ENCODE assay signal across 20 cellular contexts in genomic region chr3:41210966-41211365, GRCh38. TPM values are rescaled to one million over a fixed set of nuclear protein-coding genes. Genes with fewer than 3 reads are reported as not detected.
DNase-seq lines count a peak whose midpoint lies in the region; ATAC-seq and TF ChIP-seq lines count a peak whose summit lies in the region.
"Had no signal": no experiment of that assay in that cellular context is flagged by ENCODE, and none has a peak within 500 bp of the region (broad histone marks: within the 10 kb centered on the region; RNA-seq: fewer than 3 reads in every experiment).

No MANE protein-coding gene starts in this region.

- H3K9ac ChIP-seq in trophoblast cell (ENCODE audit: low read length), result no peak overlapping the region
- H3K9ac ChIP-seq: BLaER1 had no signal

- TF ChIP-seq CTCF in natural killer cell (IDR thresholded peaks at IDR 0.05) (no peak), Calu3 (IDR thresholded peaks at IDR 0.05; ENCODE audit: unreplicated experiment) (no peak)

- H2AFZ ChIP-seq in trophoblast cell (ENCODE audit: insufficient read depth, low read length, poor library complexity), result no peak overlapping the region

- no peak for DNase-seq in activated CD4-positive, alpha-beta T cell treated with anti-CD3 and anti-CD28 coated beads for 36 hours
- DNase-seq in activated CD4-positive, alpha-beta T cell treated with anti-CD3 and anti-CD28 coated beads for 48 hours, result no peak
- no peak for DNase-seq in natural killer cell
- no peak for DNase-seq in natural killer cell treated with Interleukin-12 subunit alpha and Interleukin-12 subunit beta and Interleukin-15 and Interleukin-18, amount 100 ng/mL, for 72 hours (ENCODE audit: low spot score)
- DNase-seq in effector memory CD8-positive, alpha-beta T cell, result no peak
- DNase-seq in trophoblast cell, result no peak
- no peak for DNase-seq in AG20443 (ENCODE audit: low spot score)
- DNase-seq in Calu3, result no peak
- DNase-seq: BE2C; C1 segment of cervical spinal cord; CD4-positive, alpha-beta memory T cell; CD4-positive, CD25-positive, alpha-beta regulatory T cell; CD8-positive, alpha-beta memory T cell; COR-L47; DMS79 treated with DMSO at 0.1 percent for 48 hours; GF-D8 had no signal

- CTCF ChIA-PET in activated CD4-positive, alpha-beta T cell treated with anti-CD3 and anti-CD28 coated beads for 36 hours (lab: Charles Lee), result interaction anchor here (1.0 kb wide), 1 partner anchor 11 kb away, joined by 3 read pairs; no protein-coding TSS in a partner anchor
- CTCF ChIA-PET in Calu3 (lab: Charles Lee), result no interaction called here

- no peaks in the 10 kb centered on the region for H3K27me3 Mint-ChIP-seq in activated CD4-positive, alpha-beta T cell treated with anti-CD3 and anti-CD28 coated beads for 36 hours
- H3K27me3 Mint-ChIP-seq in natural killer cell (ENCODE audit: low read depth in 2 of 2) (no peaks in the 10 kb centered on the region), Calu3 (ENCODE audit: unreplicated experiment) (no peaks in the 10 kb centered on the region)
- no peaks in the 10 kb centered on the region for H3K27me3 Mint-ChIP-seq in natural killer cell treated with Interleukin-12 subunit alpha and Interleukin-12 subunit beta and Interleukin-15 and Interleukin-18, amount 100 ng/mL, for 72 hours
- H3K27me3 Mint-ChIP-seq in effector memory CD8-positive, alpha-beta T cell, result no peaks in the 10 kb centered on the region
- H3K27me3 Mint-ChIP-seq: CD4-positive, alpha-beta memory T cell; CD4-positive, CD25-positive, alpha-beta regulatory T cell; CD8-positive, alpha-beta memory T cell had no signal

- no peak overlapping the region for H3K27ac ChIP-seq in trophoblast cell (ENCODE audit: low read depth, low read length)
- H3K27ac ChIP-seq: 22Rv1, A549, BLaER1 had no signal

- peaks cover 17% of the 10 kb centered on the region for H3K79me2 ChIP-seq in trophoblast cell (ENCODE audit: control insufficient read depth, insufficient read depth, low read length, poor library complexity)

- peaks cover 81% of the 10 kb centered on the region for H3K4me1 Mint-ChIP-seq in activated CD4-positive, alpha-beta T cell treated with anti-CD3 and anti-CD28 coated beads for 36 hours
- peaks cover 82 to 83% of the 10 kb centered on the region in 2 donors for H3K4me1 Mint-ChIP-seq in natural killer cell
- peaks cover 71 to 75% of the 10 kb centered on the region in 2 donors for H3K4me1 Mint-ChIP-seq in natural killer cell treated with Interleukin-12 subunit alpha and Interleukin-12 subunit beta and Interleukin-15 and Interleukin-18, amount 100 ng/mL, for 72 hours (ENCODE audit: low read depth in 2 of 2)
- peaks cover 62 to 81% of the 10 kb centered on the region in 2 donors for H3K4me1 Mint-ChIP-seq in effector memory CD8-positive, alpha-beta T cell (ENCODE audit: low read depth in 2 of 2)
- peaks cover 58% of the 10 kb centered on the region for H3K4me1 Mint-ChIP-seq in Calu3 (ENCODE audit: low read depth, unreplicated experiment)

- peaks cover 4 to 7% of the 10 kb centered on the region in 2 experiments for H3K36me3 ChIP-seq in trophoblast cell (ENCODE audit: control insufficient read depth in 1 of 2, insufficient read depth in 2 of 2, low read length in 2 of 2)
- H3K36me3 ChIP-seq: BE2C had no signal

- H2BK5ac ChIP-seq in trophoblast cell (ENCODE audit: low read depth, low read length, poor library complexity), result no peak overlapping the region

- no peaks in the 10 kb centered on the region for H3K9me3 ChIP-seq in trophoblast cell (ENCODE audit: insufficient read depth, low read depth, low read length)
- H3K9me3 ChIP-seq: A549, BE2C had no signal

- no peak overlapping the region for H3K4me2 ChIP-seq in trophoblast cell (ENCODE audit: low read length)
- H3K4me2 ChIP-seq: A549, BLaER1 had no signal

- WGBS in trophoblast cell (ENCODE audit: extremely low coverage, insufficient coverage, insufficient read length), result no CpG with 5 or more reads among the region's 5 CpGs

- H3K4me3 ChIP-seq in trophoblast cell (ENCODE audit: low read depth, low read length), result no peak overlapping the region
- H3K4me3 ChIP-seq: A549, BLaER1 had no signal

- no peak overlapping the region for H2AK5ac ChIP-seq in trophoblast cell (ENCODE audit: low read length)

- H3K4me3 Mint-ChIP-seq in activated CD4-positive, alpha-beta T cell treated with anti-CD3 and anti-CD28 coated beads for 36 hours, result no peak overlapping the region
- H3K4me3 Mint-ChIP-seq in natural killer cell, result no peak overlapping the region
- H3K4me3 Mint-ChIP-seq in natural killer cell treated with Interleukin-12 subunit alpha and Interleukin-12 subunit beta and Interleukin-15 and Interleukin-18, amount 100 ng/mL, for 72 hours, result no peak overlapping the region
- peak overlapping the region in 1 of 2 donors; percentile 50 for H3K4me3 Mint-ChIP-seq in effector memory CD8-positive, alpha-beta T cell
- no peak overlapping the region for H3K4me3 Mint-ChIP-seq in Calu3 (ENCODE audit: low read depth, unreplicated experiment)
- H3K4me3 Mint-ChIP-seq: CD14-positive monocyte had no signal

- H2BK120ac ChIP-seq in trophoblast cell (ENCODE audit: insufficient read depth, low read length, poor library complexity), result no peak overlapping the region

- H2BK12ac ChIP-seq in trophoblast cell (ENCODE audit: low read length), result no peak overlapping the region

- no TSS peak for BruUV-seq in Calu3 (replicated peaks; lab: Mats Ljungman, UMichigan)

- ATAC-seq in activated CD4-positive, alpha-beta T cell treated with anti-CD3 and anti-CD28 coated beads for 36 hours, result no peak
- peak; percentile 31 to 70 (median 53) for ATAC-seq in natural killer cell
- ATAC-seq in natural killer cell treated with Interleukin-12 subunit alpha and Interleukin-12 subunit beta and Interleukin-15 and Interleukin-18, amount 100 ng/mL, for 72 hours, result no peak
- peak; percentile 29 for ATAC-seq in effector memory CD8-positive, alpha-beta T cell (replicated peaks)
- ATAC-seq: A549 had no signal

- intact Hi-C loops in activated CD4-positive, alpha-beta T cell treated with anti-CD3 and anti-CD28 coated beads for 36 hours (cut with DNase I, micrococcal nuclease), result no loop called here
- intact Hi-C loops in natural killer cell (cut with micrococcal nuclease), result no loop called here
- intact Hi-C loops in Calu3 (cut with micrococcal nuclease; ENCODE audit: unreplicated experiment), result no loop called here

- H3K79me1 ChIP-seq in trophoblast cell (ENCODE audit: low read length), result no peaks in the 10 kb centered on the region

- no peak overlapping the region for H3K14ac ChIP-seq in trophoblast cell (ENCODE audit: low read length)

- H3K18ac ChIP-seq in trophoblast cell (ENCODE audit: low read length), result no peak overlapping the region

- POLR2A ChIA-PET in activated CD4-positive, alpha-beta T cell treated with anti-CD3 and anti-CD28 coated beads for 36 hours (lab: Charles Lee), result no interaction called here

- H3K4ac ChIP-seq in trophoblast cell (ENCODE audit: low read depth, low read length), result peak overlapping the region; percentile 98

- H4K12ac ChIP-seq in trophoblast cell (ENCODE audit: low read depth, low read length), result no peak overlapping the region

- H3K4me1 ChIP-seq in trophoblast cell (ENCODE audit: control insufficient read depth in 1 of 2, insufficient read depth in 2 of 2, low read length in 2 of 2), result peaks cover 3 to 10% of the 10 kb centered on the region in 2 experiments

- H3K27me3 ChIP-seq in trophoblast cell (ENCODE audit: insufficient read depth, low read length), result no peaks in the 10 kb centered on the region
- H3K27me3 ChIP-seq: BE2C, BLaER1 had no signal

- no peaks in the 10 kb centered on the region for H3K9me3 Mint-ChIP-seq in activated CD4-positive, alpha-beta T cell treated with anti-CD3 and anti-CD28 coated beads for 36 hours (ENCODE audit: low read depth)
- H3K9me3 Mint-ChIP-seq in natural killer cell (no peaks in the 10 kb centered on the region), Calu3 (ENCODE audit: low read depth, unreplicated experiment) (peaks cover 5% of the 10 kb centered on the region)
- H3K9me3 Mint-ChIP-seq in natural killer cell treated with Interleukin-12 subunit alpha and Interleukin-12 subunit beta and Interleukin-15 and Interleukin-18, amount 100 ng/mL, for 72 hours, result no peaks in the 10 kb centered on the region
- H3K9me3 Mint-ChIP-seq in effector memory CD8-positive, alpha-beta T cell, result no peaks in the 10 kb centered on the region
- H3K9me3 Mint-ChIP-seq: CD8-positive, alpha-beta memory T cell had no signal

- H4K8ac ChIP-seq in trophoblast cell (ENCODE audit: low read depth, low read length), result no peak overlapping the region

- peaks cover 35% of the 10 kb centered on the region for H3K36me3 Mint-ChIP-seq in activated CD4-positive, alpha-beta T cell treated with anti-CD3 and anti-CD28 coated beads for 36 hours (ENCODE audit: low read depth)
- no peaks in the 10 kb centered on the region for H3K36me3 Mint-ChIP-seq in natural killer cell
- no peaks in the 10 kb centered on the region for H3K36me3 Mint-ChIP-seq in natural killer cell treated with Interleukin-12 subunit alpha and Interleukin-12 subunit beta and Interleukin-15 and Interleukin-18, amount 100 ng/mL, for 72 hours
- peaks cover 9% of the 10 kb centered on the region for H3K36me3 Mint-ChIP-seq in effector memory CD8-positive, alpha-beta T cell (ENCODE audit: insufficient read depth)
- no peaks in the 10 kb centered on the region for H3K36me3 Mint-ChIP-seq in Calu3 (ENCODE audit: insufficient read depth, unreplicated experiment)

- H3K23ac ChIP-seq in trophoblast cell (ENCODE audit: low read length), result no peak overlapping the region

- no peak overlapping the region for H4K91ac ChIP-seq in trophoblast cell (ENCODE audit: low read depth, low read length)

- peak overlapping the region; percentile 40 for H3K27ac Mint-ChIP-seq in activated CD4-positive, alpha-beta T cell treated with anti-CD3 and anti-CD28 coated beads for 36 hours
- H3K27ac Mint-ChIP-seq in natural killer cell (peak overlapping the region; percentile 60 to 72), Calu3 (ENCODE audit: unreplicated experiment) (no peak overlapping the region)
- no peak overlapping the region for H3K27ac Mint-ChIP-seq in natural killer cell treated with Interleukin-12 subunit alpha and Interleukin-12 subunit beta and Interleukin-15 and Interleukin-18, amount 100 ng/mL, for 72 hours
- no peak overlapping the region for H3K27ac Mint-ChIP-seq in effector memory CD8-positive, alpha-beta T cell
- H3K27ac Mint-ChIP-seq: CD14-positive monocyte; CD4-positive, CD25-positive, alpha-beta regulatory T cell had no signal

RNA-seq across cellular contexts. Expression of gene CTNNB1, which starts 11.7 kb away (rescaled TPM):
- total RNA-seq in activated CD4-positive, alpha-beta T cell treated with anti-CD3 and anti-CD28 coated beads for 36 hours, result 100 to 1,000 TPM; 114 to 158 TPM
- total RNA-seq in natural killer cell (100 to 1,000 TPM; 213 to 258 (median 230) TPM), Calu3 (2022) (252 and 258 TPM in 2 replicates)
- 100 to 1,000 TPM; 140 to 155 TPM for total RNA-seq in natural killer cell treated with Interleukin-12 subunit alpha and Interleukin-12 subunit beta and Interleukin-15 and Interleukin-18, amount 100 ng/mL, for 72 hours
- 1,013 and 1,027 TPM in 2 replicates for polyA plus RNA-seq in trophoblast cell (2013)

Comparison
In these comparisons a context has a peak if more than half of its experiments do, and no peak if none do; other contexts are left out.
1. ATAC-seq: peak in natural killer cell (3 of 3) and effector memory CD8-positive, alpha-beta T cell (single experiment); none in activated CD4-positive, alpha-beta T cell treated with anti-CD3 and anti-CD28 coated beads for 36 hours (single experiment) and natural killer cell treated with Interleukin-12 subunit alpha and Interleukin-12 subunit beta and Interleukin-15 and Interleukin-18, amount 100 ng/mL, for 72 hours (0 of 2).
2. H3K27ac Mint-ChIP-seq: peak in activated CD4-positive, alpha-beta T cell treated with anti-CD3 and anti-CD28 coated beads for 36 hours (single experiment) and natural killer cell (2 of 2); none in natural killer cell treated with Interleukin-12 subunit alpha and Interleukin-12 subunit beta and Interleukin-15 and Interleukin-18, amount 100 ng/mL, for 72 hours (0 of 2), effector memory CD8-positive, alpha-beta T cell (0 of 2) and Calu3 (single experiment).